12 cellular contexts compared by ENCODE assay signal in the genomic region with DNA sequence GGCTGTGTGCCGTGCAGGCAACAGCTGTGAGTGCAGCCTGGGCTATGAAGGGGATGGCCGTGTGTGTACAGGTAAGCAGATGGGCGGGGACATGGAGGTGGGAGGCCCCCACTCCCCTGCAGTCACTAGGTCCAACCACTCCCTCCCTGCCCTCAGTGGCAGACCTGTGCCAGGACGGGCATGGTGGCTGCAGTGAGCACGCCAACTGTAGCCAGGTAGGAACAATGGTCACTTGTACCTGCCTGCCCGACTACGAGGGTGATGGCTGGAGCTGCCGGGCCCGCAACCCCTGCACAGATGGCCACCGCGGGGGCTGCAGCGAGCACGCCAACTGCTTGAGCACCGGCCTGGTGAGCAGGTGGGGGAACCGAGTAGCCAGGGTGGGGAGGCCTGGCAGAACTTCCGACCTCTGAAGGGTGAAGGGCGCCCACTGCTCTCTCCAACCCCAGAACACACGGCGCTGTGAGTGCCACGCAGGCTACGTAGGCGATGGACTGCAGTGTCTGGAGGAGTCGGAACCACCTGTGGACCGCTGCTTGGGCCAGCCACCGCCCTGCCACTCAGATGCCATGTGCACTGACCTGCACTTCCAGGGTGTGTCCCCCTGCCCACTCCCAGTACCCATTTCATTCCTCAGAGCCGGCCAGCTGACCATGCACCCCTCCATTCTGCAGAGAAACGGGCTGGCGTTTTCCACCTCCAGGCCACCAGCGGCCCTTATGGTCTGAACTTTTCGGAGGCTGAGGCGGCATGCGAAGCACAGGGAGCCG.
"Had no signal": no experiment of that assay in that cellular context is flagged by ENCODE, and none has a peak within 500 bp of the region (broad histone marks: within the 10 kb centered on the region; RNA-seq: fewer than 3 reads in every experiment).

No MANE protein-coding gene starts in this region.

- H3K27ac Mint-ChIP-seq: activated CD4-positive, alpha-beta memory T cell treated with anti-CD3 and anti-CD28 coated beads for 36 hours; activated naive CD8-positive, alpha-beta T cell treated with anti-CD3 and anti-CD28 coated beads, Interleukin-2, amount 50 U/mL, for 24 hours; mesothelial cell of epicardium; stimulated activated effector memory CD8-positive, alpha-beta T cell treated with anti-CD3 and anti-CD28 coated beads, Interleukin-12 subunit alpha, Interleukin-12 subunit beta, amount 100 ng/mL, for 72 hours; T-cell had no signal

- DNase-seq: activated CD4-positive, alpha-beta memory T cell treated with anti-CD3 and anti-CD28 coated beads for 36 hours; activated naive CD4-positive, alpha-beta T cell; activated naive CD8-positive, alpha-beta T cell treated with anti-CD3 and anti-CD28 coated beads, Interleukin-2, amount 50 U/mL, for 24 hours; cortex of kidney; effector CD8-positive, alpha-beta T cell; retina; T-cell; T1000 had no signal

- H3K4me3 Mint-ChIP-seq: activated CD4-positive, alpha-beta memory T cell treated with anti-CD3 and anti-CD28 coated beads for 36 hours; activated naive CD8-positive, alpha-beta T cell treated with anti-CD3 and anti-CD28 coated beads, Interleukin-2, amount 50 U/mL, for 24 hours; mesothelial cell of epicardium; neural crest cell; stimulated activated effector memory CD8-positive, alpha-beta T cell treated with anti-CD3 and anti-CD28 coated beads, Interleukin-12 subunit alpha, Interleukin-12 subunit beta, amount 100 ng/mL, for 72 hours; T-cell had no signal

- ATAC-seq: activated naive CD8-positive, alpha-beta T cell treated with anti-CD3 and anti-CD28 coated beads, Interleukin-2, amount 50 U/mL, for 24 hours; pancreas; stimulated activated effector memory CD8-positive, alpha-beta T cell treated with anti-CD3 and anti-CD28 coated beads, Interleukin-12 subunit alpha, Interleukin-12 subunit beta, amount 100 ng/mL, for 72 hours; T-cell had no signal

- H3K36me3 Mint-ChIP-seq: T-cell had no signal

- H3K9me3 Mint-ChIP-seq: activated CD4-positive, alpha-beta memory T cell treated with anti-CD3 and anti-CD28 coated beads for 36 hours; activated naive CD8-positive, alpha-beta T cell treated with anti-CD3 and anti-CD28 coated beads, Interleukin-2, amount 50 U/mL, for 24 hours; mesothelial cell of epicardium; neural crest cell; stimulated activated effector memory CD8-positive, alpha-beta T cell treated with anti-CD3 and anti-CD28 coated beads, Interleukin-12 subunit alpha, Interleukin-12 subunit beta, amount 100 ng/mL, for 72 hours; T-cell had no signal

- H3K4me1 Mint-ChIP-seq: activated naive CD8-positive, alpha-beta T cell treated with anti-CD3 and anti-CD28 coated beads, Interleukin-2, amount 50 U/mL, for 24 hours; stimulated activated effector memory CD8-positive, alpha-beta T cell treated with anti-CD3 and anti-CD28 coated beads, Interleukin-12 subunit alpha, Interleukin-12 subunit beta, amount 100 ng/mL, for 72 hours; T-cell had no signal

- H3K27me3 Mint-ChIP-seq: activated CD4-positive, alpha-beta memory T cell treated with anti-CD3 and anti-CD28 coated beads for 36 hours; activated naive CD8-positive, alpha-beta T cell treated with anti-CD3 and anti-CD28 coated beads, Interleukin-2, amount 50 U/mL, for 24 hours; T-cell had no signal
